Comparison of ENCODE assay signal across 12 cellular contexts in the genomic region with DNA sequence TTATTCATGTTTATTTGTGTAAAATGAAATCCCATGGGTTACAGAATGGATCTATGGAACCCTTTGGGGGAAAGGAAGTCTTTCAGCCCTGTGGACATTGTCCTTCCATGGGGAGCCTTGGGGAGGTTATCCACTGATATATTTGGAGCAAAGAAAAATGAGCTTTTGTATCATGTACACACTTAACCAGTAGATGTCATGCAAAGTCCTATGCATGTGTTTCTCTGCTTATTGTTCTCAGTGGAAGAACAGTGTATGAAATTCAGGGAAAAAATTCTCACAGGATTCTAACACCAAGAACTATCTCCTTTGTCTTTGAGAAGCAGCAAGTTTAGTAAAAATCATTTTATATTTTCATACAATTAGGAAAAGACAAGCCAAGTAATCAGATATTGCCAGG.
DNase-seq lines count a peak whose midpoint lies in the region; ATAC-seq and TF ChIP-seq lines count a peak whose summit lies in the region.
"Had no signal": no experiment of that assay in that cellular context is flagged by ENCODE, and none has a peak within 500 bp of the region (broad histone marks: within the 10 kb centered on the region; RNA-seq: fewer than 3 reads in every experiment).

No MANE protein-coding gene starts in this region.

- no peak for ATAC-seq in activated naive CD8-positive, alpha-beta T cell treated with anti-CD3 and anti-CD28 coated beads, Interleukin-2, amount 10 ng/mL, durations not matched to agents 7 days and 5 days (ENCODE audit: low read depth)
- ATAC-seq in GM21360 (IDR thresholded peaks at IDR 0.05; ENCODE audit: unreplicated experiment), result no peak

- TF ChIP-seq CTCF in LNCAP (IDR thresholded peaks at IDR 0.05), result peak; percentile 28; the same call in 1 of the 2 replicates
- TF ChIP-seq CTCF in progenitor cell of endocrine pancreas (IDR thresholded peaks at IDR 0.05; ENCODE audit: unreplicated experiment), result peak; percentile 13

- H3K4me1 Mint-ChIP-seq in T-helper 2 cell treated with Interferon-gamma antibody and Interleukin-4, amounts not matched to agents 5 μg/mL and 100 μg/mL, for 36 hours (ENCODE audit: low read depth), result peaks cover 18% of the 10 kb centered on the region
- peaks cover 25% of the 10 kb centered on the region for H3K4me1 Mint-ChIP-seq in activated naive CD8-positive, alpha-beta T cell treated with anti-CD3 and anti-CD28 coated beads, Interleukin-2, amount 10 ng/mL, durations not matched to agents 7 days and 5 days
- H3K4me1 Mint-ChIP-seq in progenitor cell of endocrine pancreas (ENCODE audit: low read depth), result peaks cover 6% of the 10 kb centered on the region

- no peaks in the 10 kb centered on the region for H3K9me3 Mint-ChIP-seq in T-helper 2 cell treated with Interferon-gamma antibody and Interleukin-4, amounts not matched to agents 5 μg/mL and 100 μg/mL, for 36 hours
- H3K9me3 Mint-ChIP-seq in activated naive CD8-positive, alpha-beta T cell treated with anti-CD3 and anti-CD28 coated beads, Interleukin-2, amount 10 ng/mL, durations not matched to agents 7 days and 5 days, result no peaks in the 10 kb centered on the region
- no peaks in the 10 kb centered on the region for H3K9me3 Mint-ChIP-seq in progenitor cell of endocrine pancreas (ENCODE audit: low read depth)
- H3K9me3 Mint-ChIP-seq: activated T-cell treated with anti-CD3 and anti-CD28 coated beads, Interleukin-2, amount 50 U/mL, for 72 hours had no signal

- peak overlapping the region; percentile 87 for H3K27ac Mint-ChIP-seq in T-helper 2 cell treated with Interferon-gamma antibody and Interleukin-4, amounts not matched to agents 5 μg/mL and 100 μg/mL, for 36 hours
- H3K27ac Mint-ChIP-seq in activated naive CD8-positive, alpha-beta T cell treated with anti-CD3 and anti-CD28 coated beads, Interleukin-2, amount 10 ng/mL, durations not matched to agents 7 days and 5 days, result peak overlapping the region; percentile 98
- no peak overlapping the region for H3K27ac Mint-ChIP-seq in progenitor cell of endocrine pancreas

- POLR2A ChIA-PET in activated naive CD8-positive, alpha-beta T cell treated with anti-CD3 and anti-CD28 coated beads, Interleukin-2, amount 10 ng/mL, durations not matched to agents 7 days and 5 days (lab: Charles Lee), result no interaction called here

- no peak for DNase-seq in T-helper 2 cell treated with Interferon-gamma antibody and Interleukin-4, amounts not matched to agents 5 μg/mL and 100 μg/mL, for 36 hours (ENCODE audit: low spot score)
- DNase-seq in T-helper 2 cell, result no peak
- DNase-seq in activated naive CD8-positive, alpha-beta T cell treated with anti-CD3 and anti-CD28 coated beads, Interleukin-2, amount 10 ng/mL, durations not matched to agents 7 days and 5 days, result no peak
- DNase-seq in progenitor cell of endocrine pancreas (ENCODE audit: low spot score, unreplicated experiment), result no peak
- DNase-seq in stimulated activated CD8-positive, alpha-beta memory T cell treated with anti-CD3 and anti-CD28 coated beads, Interleukin-4, amount 100 ng/mL, for 48 hours, result no peak
- DNase-seq in NOMO-1 (lab: John Stamatoyannopoulos, UW; ENCODE audit: unreplicated experiment in 2 of 2), result no peak
- DNase-seq: left lung, NCI-H2029, nucleus accumbens had no signal

- H3K4me3 Mint-ChIP-seq in T-helper 2 cell treated with Interferon-gamma antibody and Interleukin-4, amounts not matched to agents 5 μg/mL and 100 μg/mL, for 36 hours, result no peak overlapping the region
- peak overlapping the region; percentile 76 for H3K4me3 Mint-ChIP-seq in activated naive CD8-positive, alpha-beta T cell treated with anti-CD3 and anti-CD28 coated beads, Interleukin-2, amount 10 ng/mL, durations not matched to agents 7 days and 5 days
- no peak overlapping the region for H3K4me3 Mint-ChIP-seq in progenitor cell of endocrine pancreas (ENCODE audit: low read depth)

- peaks cover 18% of the 10 kb centered on the region for H3K27me3 Mint-ChIP-seq in T-helper 2 cell treated with Interferon-gamma antibody and Interleukin-4, amounts not matched to agents 5 μg/mL and 100 μg/mL, for 36 hours (ENCODE audit: low read depth)
- H3K27me3 Mint-ChIP-seq in activated naive CD8-positive, alpha-beta T cell treated with anti-CD3 and anti-CD28 coated beads, Interleukin-2, amount 10 ng/mL, durations not matched to agents 7 days and 5 days, result no peaks in the 10 kb centered on the region
- no peaks in the 10 kb centered on the region for H3K27me3 Mint-ChIP-seq in progenitor cell of endocrine pancreas

- peaks cover 1% of the 10 kb centered on the region for H3K36me3 Mint-ChIP-seq in T-helper 2 cell treated with Interferon-gamma antibody and Interleukin-4, amounts not matched to agents 5 μg/mL and 100 μg/mL, for 36 hours (ENCODE audit: low read depth)
- H3K36me3 Mint-ChIP-seq in activated naive CD8-positive, alpha-beta T cell treated with anti-CD3 and anti-CD28 coated beads, Interleukin-2, amount 10 ng/mL, durations not matched to agents 7 days and 5 days, result no peaks in the 10 kb centered on the region
- H3K36me3 Mint-ChIP-seq in progenitor cell of endocrine pancreas (ENCODE audit: insufficient read depth), result no peaks in the 10 kb centered on the region
